Comparison of ENCODE assay signal across 1 cellular context in the genomic region with DNA sequence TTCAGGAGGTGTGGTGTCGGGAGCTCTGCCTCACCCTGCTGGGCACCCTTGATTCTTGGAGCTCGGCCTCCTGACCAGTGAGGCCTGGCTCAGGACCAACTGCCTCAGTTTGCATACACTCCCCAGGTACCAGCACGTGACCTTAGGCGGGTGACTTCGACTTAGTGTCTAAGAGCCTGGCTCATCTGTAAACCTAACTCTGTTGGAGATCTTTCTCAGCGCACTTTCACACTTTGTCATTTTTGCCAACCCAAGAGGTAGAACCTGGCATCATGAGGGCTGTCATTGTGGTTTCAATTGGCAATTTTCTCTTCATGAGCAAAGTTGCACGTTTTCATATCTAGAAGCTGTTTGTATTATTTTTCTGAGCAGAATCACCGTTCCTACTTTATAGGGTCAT.
TF ChIP-seq lines count a peak whose summit lies in the region.

No MANE protein-coding gene starts in this region.

TF ChIP-seq in H1, 55 proteins besides CTCF, POLR2A, EP300 and RAD21:
- no peak for TF ChIP-seq SRF (IDR thresholded peaks at IDR 0.05; ENCODE audit: low read depth, low read length)
- TF ChIP-seq, protein P1, sequence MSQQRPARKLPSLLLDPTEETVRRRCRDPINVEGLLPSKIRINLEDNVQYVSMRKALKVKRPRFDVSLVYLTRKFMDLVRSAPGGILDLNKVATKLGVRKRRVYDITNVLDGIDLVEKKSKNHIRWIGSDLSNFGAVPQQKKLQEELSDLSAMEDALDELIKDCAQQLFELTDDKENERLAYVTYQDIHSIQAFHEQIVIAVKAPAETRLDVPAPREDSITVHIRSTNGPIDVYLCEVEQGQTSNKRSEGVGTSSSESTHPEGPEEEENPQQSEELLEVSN (IDR thresholded peaks at IDR 0.05) = no peak
- TF ChIP-seq KDM4A (IDR thresholded peaks at IDR 0.05; ENCODE audit: low read depth, low read length, severe bottlenecking) = no peak
- no peak for TF ChIP-seq POLR2AphosphoS5 (IDR thresholded peaks at IDR 0.05; ENCODE audit: low read depth, low read length)
- TF ChIP-seq TAF1 (IDR thresholded peaks at IDR 0.05; ENCODE audit: low read depth, low read length) = no peak
- TF ChIP-seq ZNF274 (IDR thresholded peaks at IDR 0.05; ENCODE audit: borderline replicate concordance, extremely low read depth, low read length) = no peak
- TF ChIP-seq CBX8 (IDR thresholded peaks at IDR 0.05; ENCODE audit: borderline replicate concordance, low read depth, low read length) = no peak
- TF ChIP-seq GTF2F1 (IDR thresholded peaks at IDR 0.05; ENCODE audit: borderline replicate concordance, low read depth, low read length) = no peak
